In genomic region chr20:56400001-56400640, GRCh38 we compare ENCODE assay signal across 8 cellular contexts. TPM values are rescaled to one million over a fixed set of nuclear protein-coding genes. Genes with fewer than 3 reads are reported as not detected.
DNase-seq lines count a peak whose midpoint lies in the region; ATAC-seq and TF ChIP-seq lines count a peak whose summit lies in the region.

No MANE protein-coding gene starts in this region.

- POLR2A ChIA-PET in Panc1 (lab: Charles Lee), result interaction anchor here (0.6 kb wide), 1 partner anchor 72 kb away, joined by 3 read pairs; no protein-coding TSS in a partner anchor

- intact Hi-C loops in Panc1 (cut with micrococcal nuclease; ENCODE audit: unreplicated experiment), result loop anchor here (10.0 kb wide), 1 partner anchor 175 kb away; no protein-coding TSS in a partner anchor

- H3K4me1 ChIP-seq in Panc1 (ENCODE audit: control insufficient read depth, insufficient read depth, low read length), result no peaks in the 10 kb centered on the region

- H3K4me3 ChIP-seq in AG09309 (ENCODE audit: control insufficient read depth, low read depth, low read length), result no peak overlapping the region
- no peak overlapping the region for H3K4me3 ChIP-seq in Panc1 (ENCODE audit: low read depth in 2 of 2, low read length in 2 of 2)

- H3K9me3 ChIP-seq in Panc1 (ENCODE audit: control insufficient read depth, insufficient read depth, low read depth, low read length), result no peaks in the 10 kb centered on the region

- no peak overlapping the region for H3K27ac ChIP-seq in Panc1 (ENCODE audit: low read length)

- in situ Hi-C loops in Panc1 (cut with HindIII; ENCODE audit: low pct_unique_long_range_greater_than_20kb, low sequenced_read_pairs), result no loop called here

- peaks cover 64% of the 10 kb centered on the region for H3K36me3 ChIP-seq in Panc1 (ENCODE audit: control insufficient read depth, insufficient read depth, low read length)

- CTCF ChIA-PET in Panc1 (lab: Charles Lee), result no interaction called here

- DNase-seq in AG09309 (ENCODE audit: low read depth), result peak; percentile 46
- peak in 56 of 76 experiments; percentile 5 to 76 (median 40) for DNase-seq in HUDEP-2 (lab: John Stamatoyannopoulos, UW; ENCODE audit: unreplicated experiment in 76 of 76)
- DNase-seq in Panc1 (ENCODE audit: low read depth, low spot score), result peak; percentile 33
- peak; percentile 59 for DNase-seq in activated naive CD4-positive, alpha-beta T cell treated with Interleukin-2 at 50 U/mL for 16 hours
- peak; percentile 71 for DNase-seq in glomerular visceral epithelial cell (ENCODE audit: extremely low spot score)
- DNase-seq in retina, result peak; percentile 43

- no TSS peak for BruUV-seq in Panc1 (replicated peaks; lab: Mats Ljungman, UMichigan)

- ATAC-seq in GM18511 (IDR thresholded peaks at IDR 0.05; ENCODE audit: unreplicated experiment), result peak; percentile 72
- peak; percentile 79 for ATAC-seq in Panc1
- no peak for ATAC-seq in GM19467 (IDR thresholded peaks at IDR 0.05; ENCODE audit: unreplicated experiment)

- H3K27me3 ChIP-seq in Panc1 (ENCODE audit: control insufficient read depth, insufficient read depth, low read length), result no peaks in the 10 kb centered on the region

- peak; percentile 82 for TF ChIP-seq CTCF in AG09309 (IDR thresholded peaks at IDR 0.05; ENCODE audit: control insufficient read depth, insufficient read depth, low read depth, low read length, missing control alignments)
- peak; percentile 79; the same call in 1 of the 2 replicates for TF ChIP-seq CTCF in Panc1 (IDR thresholded peaks at IDR 0.05)

RNA-seq across cellular contexts. Expression of gene CSTF1, which starts 7.7 kb away (rescaled TPM):
- total RNA-seq in Panc1 (2021; ENCODE audit: unreplicated experiment), result 46.3 TPM
- polyA plus RNA-seq in Panc1 (2012; ENCODE audit: insufficient read length), result 39.7 TPM

RNA-seq across cellular contexts. Expression of gene AURKA, which starts 8.1 kb away (rescaled TPM):
- total RNA-seq in Panc1 (2021; ENCODE audit: unreplicated experiment), result 115 TPM
- 41.1 TPM for polyA plus RNA-seq in Panc1 (2012; ENCODE audit: insufficient read length)

RNA-seq across cellular contexts. Expression of gene CASS4, which starts 11.9 kb away (rescaled TPM):
- 0.15 TPM for total RNA-seq in Panc1 (2021; ENCODE audit: unreplicated experiment)
- polyA plus RNA-seq in Panc1 (2012; ENCODE audit: insufficient read length), result 0.15 TPM

RNA-seq across cellular contexts. Expression of gene FAM210B, which starts 41.3 kb away (rescaled TPM):
- total RNA-seq in Panc1 (2021; ENCODE audit: unreplicated experiment), result 10.8 TPM
- 13.7 TPM for polyA plus RNA-seq in Panc1 (2012; ENCODE audit: insufficient read length)
